ENCODE assay signal across 18 cellular contexts in the genomic region with DNA sequence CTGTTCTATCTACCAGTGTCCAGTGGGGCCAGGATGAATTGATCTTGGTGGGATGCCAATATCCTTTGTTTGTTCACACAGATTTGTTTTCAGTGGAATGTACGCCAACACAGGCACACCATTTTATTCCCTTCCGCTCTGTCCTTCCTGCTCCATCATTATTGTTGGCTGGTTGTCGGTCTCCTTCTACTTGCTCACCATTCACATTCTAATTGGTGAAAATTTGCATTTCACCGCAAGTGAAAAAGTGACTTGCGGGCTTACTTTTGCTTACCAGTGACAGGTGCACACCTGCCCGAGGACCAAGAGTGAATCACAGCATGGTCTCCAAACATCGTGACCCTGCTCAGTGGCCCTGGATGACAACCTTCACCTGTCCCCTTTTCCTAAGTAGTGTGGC.
DNase-seq lines count a peak whose midpoint lies in the region; ATAC-seq, FAIRE-seq and TF ChIP-seq lines count a peak whose summit lies in the region.
"Had no signal": no experiment of that assay in that cellular context is flagged by ENCODE, and none has a peak within 500 bp of the region (broad histone marks: within the 10 kb centered on the region; RNA-seq: fewer than 3 reads in every experiment).

No MANE protein-coding gene starts in this region.

- POLR2A ChIA-PET in HepG2 (lab: Yijun Ruan, JAX): no interaction called here

- H4K20me1 ChIP-seq in HepG2 (ENCODE audit: insufficient read depth, low read length): no peaks in the 10 kb centered on the region
- H4K20me1 ChIP-seq: BLaER1 treated with 17β-estradiol and CSF1 and Interleukin-3, amounts not matched to agents 10 nM and 100 nM had no signal

- peak overlapping the region; percentile 15 to 75 for H3K27ac ChIP-seq in liver (ENCODE audit: low read depth in 1 of 2, low read length in 2 of 2)
- no peak overlapping the region for H3K27ac ChIP-seq in HepG2 (ENCODE audit: extremely low read length, insufficient read depth, low read length)
- H3K27ac ChIP-seq in esophagus muscularis mucosa (replicated peaks in 1 of 4): peak overlapping the region; percentile 59 to 76 (median 68)
- H3K27ac ChIP-seq in gastrocnemius medialis: peak overlapping the region; percentile 87 to 93 (median 88)
- H3K27ac ChIP-seq in uterus: no peak overlapping the region
- H3K27ac ChIP-seq: BLaER1 treated with 17β-estradiol and CSF1 and Interleukin-3, amounts not matched to agents 10 nM and 100 nM; Peyer's patch had no signal

- no peak overlapping the region for H3K4me2 ChIP-seq in HepG2 (ENCODE audit: low read depth, low read length)
- H3K4me2 ChIP-seq: BLaER1 treated with 17β-estradiol and CSF1 and Interleukin-3, amounts not matched to agents 10 nM and 100 nM had no signal

- H3K79me2 ChIP-seq in HepG2 (ENCODE audit: insufficient read depth, low read length): no peaks in the 10 kb centered on the region

- no peak for FAIRE-seq in HepG2 (lab: Jason Lieb, UNC)
- FAIRE-seq: A204.1, D721Med, K562 had no signal

- ATAC-seq in HepG2: no peak
- ATAC-seq in gastrocnemius medialis: no peak
- no peak for ATAC-seq in HG03460 (IDR thresholded peaks at IDR 0.05; ENCODE audit: unreplicated experiment)
- ATAC-seq: K562 had no signal

- intact Hi-C loops in HepG2 (cut with micrococcal nuclease; ENCODE audit: unreplicated experiment): no loop called here
- intact Hi-C loops in esophagus muscularis mucosa (cut with DNase I): loop anchor here (10.0 kb wide), 1 partner anchor 110 kb away; no protein-coding TSS in a partner anchor
- intact Hi-C loops in gastrocnemius medialis (cut with DNase I; ENCODE audit: low total_unique reads): loop anchor here (5.0 kb wide), 2 partner anchors 82 to 222 kb away; a partner anchor contains a TSS
- intact Hi-C loops in uterus (cut with DNase I; ENCODE audit: low total_unique reads): no loop called here

- no peak overlapping the region for H3K9ac ChIP-seq in liver (ENCODE audit: low read depth in 1 of 2, low read length in 2 of 2)
- H3K9ac ChIP-seq in HepG2 (ENCODE audit: insufficient read depth, low read depth, low read length): no peak overlapping the region
- H3K9ac ChIP-seq: BLaER1 treated with 17β-estradiol and CSF1 and Interleukin-3, amounts not matched to agents 10 nM and 100 nM had no signal

- BruUV-seq in HepG2 (replicated peaks; lab: Mats Ljungman, UMichigan): no TSS peak

- DNase-seq in HepG2 (ENCODE audit: low spot score): no peak
- no peak for DNase-seq in esophagus muscularis mucosa (ENCODE audit: extremely low spot score)
- DNase-seq in gastrocnemius medialis: no peak
- DNase-seq in uterus: no peak
- no peak for DNase-seq in UCSD-AML1 (lab: John Stamatoyannopoulos, UW; ENCODE audit: unreplicated experiment)
- DNase-seq: CD8-positive, alpha-beta memory T cell; DMS79; NCI-H1417 treated with DMSO at 0.1 percent for 48 hours; NCI-H2081; NCI-H510A; Peyer's patch; SHP77 had no signal

- TF ChIP-seq POLR2A in HepG2 (IDR thresholded peaks at IDR 0.05; ENCODE audit: insufficient read depth in 1 of 2, low read depth in 2 of 2, low read length in 2 of 2) (no peak), esophagus muscularis mucosa (IDR thresholded peaks at IDR 0.05; ENCODE audit: low read depth) (no peak), gastrocnemius medialis (IDR thresholded peaks at IDR 0.05) (no peak), uterus (IDR thresholded peaks at IDR 0.05) (no peak)

- TF ChIP-seq EP300 in HepG2 (IDR thresholded peaks at IDR 0.05; ENCODE audit: low read depth in 2 of 2, low read length in 2 of 2): no peak
- no peak for TF ChIP-seq EP300 in HepG2 (CRISPR knock-in tag; IDR thresholded peaks at IDR 0.05; ENCODE audit: borderline replicate concordance)
- TF ChIP-seq EP300 in esophagus muscularis mucosa (IDR thresholded peaks at IDR 0.05): no peak

- in situ Hi-C loops in HepG2 (cut with HindIII; ENCODE audit: extremely low pct_ligation_motif_present, low pct_unique_long_range_greater_than_20kb) (no loop called here), gastrocnemius medialis (cut with MboI; ENCODE audit: low sequenced_read_pairs in 4 of 4) (no loop called here)

- no peak overlapping the region for H3K4me3 ChIP-seq in liver (ENCODE audit: low read depth in 1 of 3, low read length in 3 of 3)
- no peak overlapping the region for H3K4me3 ChIP-seq in HepG2 (replicated peaks in 1 of 3; ENCODE audit: insufficient read depth in 1 of 3, low read depth in 2 of 3, low read length in 3 of 3)
- H3K4me3 ChIP-seq in esophagus muscularis mucosa: no peak overlapping the region
- no peak overlapping the region for H3K4me3 ChIP-seq in gastrocnemius medialis
- H3K4me3 ChIP-seq in uterus: no peak overlapping the region
- H3K4me3 ChIP-seq: BLaER1 treated with 17β-estradiol and CSF1 and Interleukin-3, amounts not matched to agents 10 nM and 100 nM; K562; Peyer's patch had no signal

- WGBS in liver: 60% methylated on average over 7 of the region's 7 CpGs
- 89% methylated on average over 7 of the region's 7 CpGs for WGBS in HepG2 (ENCODE audit: low lambda C conversion rate)
- 97% methylated on average over 7 of the region's 7 CpGs for WGBS in esophagus muscularis mucosa

- H2AFZ ChIP-seq in HepG2 (ENCODE audit: low read length): no peak overlapping the region

- TF ChIP-seq RAD21 in liver (IDR thresholded peaks at IDR 0.05): peak in 1 of 2 donors; percentile 14
- TF ChIP-seq RAD21 in HepG2 (CRISPR knock-in tag; IDR thresholded peaks at IDR 0.05): no peak

- H3K27me3 ChIP-seq in liver (ENCODE audit: control insufficient read depth in 4 of 4, insufficient read depth in 4 of 4, low read length in 3 of 4) (no peaks in the 10 kb centered on the region), HepG2 (ENCODE audit: control insufficient read depth in 1 of 2, insufficient read depth in 2 of 2, low read length in 2 of 2) (no peaks in the 10 kb centered on the region), esophagus muscularis mucosa (no peaks in the 10 kb centered on the region), gastrocnemius medialis (no peaks in the 10 kb centered on the region), uterus (no peaks in the 10 kb centered on the region)
- H3K27me3 ChIP-seq: BLaER1 treated with 17β-estradiol and CSF1 and Interleukin-3, amounts not matched to agents 10 nM and 100 nM; Peyer's patch had no signal

- H3K9me3 ChIP-seq in liver (ENCODE audit: control insufficient read depth in 4 of 4, low read length in 3 of 4) (no peaks in the 10 kb centered on the region), HepG2 (ENCODE audit: low read length) (no peaks in the 10 kb centered on the region), esophagus muscularis mucosa (no peaks in the 10 kb centered on the region), gastrocnemius medialis (no peaks in the 10 kb centered on the region), uterus (no peaks in the 10 kb centered on the region)
- H3K9me3 ChIP-seq: BLaER1 treated with 17β-estradiol and CSF1 and Interleukin-3, amounts not matched to agents 10 nM and 100 nM; Peyer's patch had no signal

- TF ChIP-seq CTCF in liver (IDR thresholded peaks at IDR 0.05; ENCODE audit: low read depth, low read length, missing input control) (no peak), HepG2 (CRISPR knock-in tag; IDR thresholded peaks at IDR 0.05) (no peak), esophagus muscularis mucosa (IDR thresholded peaks at IDR 0.05) (no peak), gastrocnemius medialis (IDR thresholded peaks at IDR 0.05 in 4 of 5, conservative IDR thresholded peaks at IDR 0.05 in 1 of 5) (no peak), uterus (IDR thresholded peaks at IDR 0.05) (no peak)

- H3K4me1 ChIP-seq in liver (ENCODE audit: control insufficient read depth in 4 of 4, insufficient read depth in 4 of 4, low read length in 3 of 4) (peaks cover 5 to 25% (median 19%) of the 10 kb centered on the region in 4 donors), HepG2 (ENCODE audit: insufficient read depth, low read length) (peaks cover 9% of the 10 kb centered on the region; the same call in 1 of the 2 replicates), esophagus muscularis mucosa (peaks cover 29 to 75% (median 72%) of the 10 kb centered on the region in 4 donors), gastrocnemius medialis (peaks cover 41 to 52% of the 10 kb centered on the region in 2 donors), uterus (no peaks in the 10 kb centered on the region)
- H3K4me1 ChIP-seq: BLaER1 treated with 17β-estradiol and CSF1 and Interleukin-3, amounts not matched to agents 10 nM and 100 nM; Peyer's patch had no signal

- CTCF ChIA-PET in HepG2 (lab: Yijun Ruan, JAX; ENCODE audit: low intra/inter-chr PET ratio, low total read pairs): no interaction called here

- H3K36me3 ChIP-seq in liver (ENCODE audit: control insufficient read depth in 4 of 4, insufficient read depth in 3 of 4, low read depth in 1 of 4, low read length in 3 of 4): no peaks in the 10 kb centered on the region
- H3K36me3 ChIP-seq in HepG2 (replicated peaks in 1 of 2; ENCODE audit: control insufficient read depth in 1 of 2, insufficient read depth in 2 of 2, low read length in 2 of 2): no peaks in the 10 kb centered on the region
- no peaks in the 10 kb centered on the region for H3K36me3 ChIP-seq in esophagus muscularis mucosa
- H3K36me3 ChIP-seq in gastrocnemius medialis: no peaks in the 10 kb centered on the region
- H3K36me3 ChIP-seq in uterus: no peaks in the 10 kb centered on the region
- H3K36me3 ChIP-seq: BLaER1 treated with 17β-estradiol and CSF1 and Interleukin-3, amounts not matched to agents 10 nM and 100 nM; Peyer's patch had no signal

TF ChIP-seq in liver, 16 proteins besides CTCF, POLR2A, EP300 and RAD21:
- TF ChIP-seq EGR1 (IDR thresholded peaks at IDR 0.05; ENCODE audit: low read depth in 2 of 2) (no peak), TAF1 (conservative IDR thresholded peaks at IDR 0.05) (no peak), NR2F2 (IDR thresholded peaks at IDR 0.05) (no peak), GABPA (IDR thresholded peaks at IDR 0.05 in 1 of 2, conservative IDR thresholded peaks at IDR 0.05 in 1 of 2) (no peak), HNF4A (conservative IDR thresholded peaks at IDR 0.05) (peak; percentile 21 to 32), RXRA (IDR thresholded peaks at IDR 0.05) (peak; percentile 1 to 26), YY1 (IDR thresholded peaks at IDR 0.05) (peak; percentile 88)

TF ChIP-seq in HepG2, 621 proteins besides CTCF, POLR2A, EP300 and RAD21 (continues in another document):
- TF ChIP-seq GABPA (IDR thresholded peaks at IDR 0.05; ENCODE audit: low read depth, low read length): no peak
- no peak for TF ChIP-seq GABPA (CRISPR knock-in tag; IDR thresholded peaks at IDR 0.05; ENCODE audit: low read depth)
- TF ChIP-seq ZNF839 (CRISPR knock-in tag; IDR thresholded peaks at IDR 0.05; ENCODE audit: borderline replicate concordance): no peak
- no peak for TF ChIP-seq HNRNPK (IDR thresholded peaks at IDR 0.05; ENCODE audit: low read depth, low read length, poor library complexity, severe bottlenecking)
- TF ChIP-seq, protein P1, sequence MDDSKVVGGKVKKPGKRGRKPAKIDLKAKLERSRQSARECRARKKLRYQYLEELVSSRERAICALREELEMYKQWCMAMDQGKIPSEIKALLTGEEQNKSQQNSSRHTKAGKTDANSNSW (CRISPR knock-in tag; IDR thresholded peaks at IDR 0.05; ENCODE audit: borderline replicate concordance): no peak
- TF ChIP-seq ZNF367 (CRISPR knock-in tag; IDR thresholded peaks at IDR 0.05; ENCODE audit: borderline replicate concordance): no peak
- TF ChIP-seq SYNCRIP (IDR thresholded peaks at IDR 0.05; ENCODE audit: insufficient read depth, low read depth, low read length): no peak

Comparison
In these comparisons a context has a peak if more than half of its experiments do, and no peak if none do; other contexts are left out.
1. H3K27ac ChIP-seq: peak in liver (2 of 2), esophagus muscularis mucosa (4 of 4) and gastrocnemius medialis (4 of 4); none in HepG2 (single experiment) and uterus (0 of 2).
2. intact Hi-C loops: an anchor here in esophagus muscularis mucosa (10.0 kb wide) and gastrocnemius medialis (5.0 kb wide); none called in HepG2 and uterus.